Comparison of ENCODE assay signal across 9 cellular contexts in genomic region chr6:30955367-30956042, GRCh38. TPM values are rescaled to one million over a fixed set of nuclear protein-coding genes. Genes with fewer than 3 reads are reported as not detected.
DNase-seq lines count a peak whose midpoint lies in the region; ATAC-seq and TF ChIP-seq lines count a peak whose summit lies in the region.
"Had no signal": no experiment of that assay in that cellular context is flagged by ENCODE, and none has a peak within 500 bp of the region (broad histone marks: within the 10 kb centered on the region; RNA-seq: fewer than 3 reads in every experiment).

No MANE protein-coding gene starts in this region.

- TF ChIP-seq CTCF in heart left ventricle (IDR thresholded peaks at IDR 0.05) = no peak
- no peak for TF ChIP-seq CTCF in prostate gland (IDR thresholded peaks at IDR 0.05)
- TF ChIP-seq CTCF in upper lobe of right lung (IDR thresholded peaks at IDR 0.05) = no peak

- ATAC-seq in HG02852 (IDR thresholded peaks at IDR 0.05; ENCODE audit: unreplicated experiment) (peak; percentile 59), heart left ventricle (peak in 3 of 4 donors; percentile 85 to 95 (median 93)), upper lobe of right lung (peak; percentile 95), GM18861 (IDR thresholded peaks at IDR 0.05; ENCODE audit: unreplicated experiment) (no peak)

- H3K9me3 ChIP-seq in heart left ventricle = no peaks in the 10 kb centered on the region
- H3K9me3 ChIP-seq in prostate gland = no peaks in the 10 kb centered on the region
- H3K9me3 ChIP-seq in upper lobe of right lung = no peaks in the 10 kb centered on the region
- H3K9me3 ChIP-seq: SJSA1 had no signal

- H3K36me3 ChIP-seq in heart left ventricle (no peaks in the 10 kb centered on the region), prostate gland (no peaks in the 10 kb centered on the region), upper lobe of right lung (no peaks in the 10 kb centered on the region)
- H3K36me3 ChIP-seq: SJSA1 had no signal

- H3K4me1 ChIP-seq in heart left ventricle (peaks cover 0 to 15% (median 0%) of the 10 kb centered on the region in 12 donors), prostate gland (replicated peaks) (no peaks in the 10 kb centered on the region), upper lobe of right lung (peaks cover 7% of the 10 kb centered on the region)
- H3K4me1 ChIP-seq: SJSA1 had no signal

- peak overlapping the region in 4 of 12 donors; percentile 31 to 63 (median 38) for H3K27ac ChIP-seq in heart left ventricle
- H3K27ac ChIP-seq in prostate gland = no peak overlapping the region
- H3K27ac ChIP-seq in upper lobe of right lung = peak overlapping the region; percentile 64
- H3K27ac ChIP-seq: SJSA1 had no signal

- H3K4me3 ChIP-seq in heart left ventricle (peak overlapping the region; percentile 15 to 60 (median 51)), prostate gland (peak overlapping the region; percentile 7 to 29), upper lobe of right lung (peak overlapping the region; percentile 39)
- H3K4me3 ChIP-seq: SJSA1 had no signal

- intact Hi-C loops in heart left ventricle (cut with DNase I) = no loop called here
- intact Hi-C loops in prostate gland (cut with DNase I) = no loop called here
- intact Hi-C loops in upper lobe of right lung (cut with DNase I) = no loop called here

- TF ChIP-seq POLR2A in heart left ventricle (IDR thresholded peaks at IDR 0.05) (no peak), prostate gland (IDR thresholded peaks at IDR 0.05) (no peak)

- H3K27me3 ChIP-seq in heart left ventricle (peaks cover 0 to 38% (median 0%) of the 10 kb centered on the region in 9 donors), prostate gland (replicated peaks; ENCODE audit: insufficient read depth) (no peaks in the 10 kb centered on the region), upper lobe of right lung (no peaks in the 10 kb centered on the region)
- H3K27me3 ChIP-seq: SJSA1 had no signal

- DNase-seq in EH (ENCODE audit: low read depth) (peak; percentile 42), RPMI8226 (peak; percentile 64), heart left ventricle (peak; percentile 54 to 81 (median 60)), prostate gland (ENCODE audit: low spot score) (no peak), upper lobe of right lung (peak; percentile 91)
- DNase-seq in activated naive CD4-positive, alpha-beta T cell treated with Interleukin-2 at 50 U/mL for 16 hours = peak; percentile 75

- WGBS in heart left ventricle, 4 donors = 8 to 29% (median 11%) methylated on average over 20 to 46 of the region's 46 CpGs
- WGBS in prostate gland = 8% methylated on average over 46 of the region's 46 CpGs

RNA-seq across cellular contexts. Expression of gene MUCL3, which starts 14.7 kb away (rescaled TPM):
- under 1 TPM in 1 of 9 donors, not detected in 8; 0.11 TPM for total RNA-seq in heart left ventricle
- under 1 TPM in 1 of 2 donors, not detected in 1; 0.03 TPM for polyA plus RNA-seq in heart left ventricle
- not detected for total RNA-seq in prostate gland
- total RNA-seq in upper lobe of right lung = 4.6 TPM
- total RNA-seq: SJSA1 had no signal

RNA-seq across cellular contexts. Expression of gene SFTA2, which starts 23.5 kb away (rescaled TPM):
- total RNA-seq in heart left ventricle = not detected
- not detected for polyA plus RNA-seq in heart left ventricle
- total RNA-seq in prostate gland = not detected
- 369 TPM for total RNA-seq in upper lobe of right lung
- total RNA-seq: SJSA1 had no signal

RNA-seq across cellular contexts. Expression of gene MUC21, which starts 28.0 kb away (rescaled TPM):
- total RNA-seq in heart left ventricle = not detected
- under 1 TPM in 1 of 2 donors, not detected in 1; 0.10 TPM for polyA plus RNA-seq in heart left ventricle
- under 1 TPM in 1 of 2 donors, not detected in 1; 0.28 TPM for total RNA-seq in prostate gland
- 1.1 TPM for total RNA-seq in upper lobe of right lung
- total RNA-seq: SJSA1 had no signal

RNA-seq across cellular contexts. Expression of gene VARS2, which starts 41.5 kb away (rescaled TPM):
- total RNA-seq in heart left ventricle (10 to 100 TPM; 10.7 to 28.5 (median 18.8) TPM), prostate gland (10 to 100 TPM; 15.8 to 27.0 TPM), upper lobe of right lung (28.7 TPM)
- polyA plus RNA-seq in heart left ventricle = 10 to 100 TPM; 12.1 to 19.7 TPM

RNA-seq across cellular contexts. Expression of gene GTF2H4, which starts 47.5 kb away (rescaled TPM):
- total RNA-seq in heart left ventricle (10 to 100 TPM in 7 of 9 donors, 1 to 10 TPM in 2; 4.2 to 19.9 (median 14.5) TPM), prostate gland (10 to 100 TPM; 19.0 to 26.2 TPM), upper lobe of right lung (44.6 TPM)
- polyA plus RNA-seq in heart left ventricle = 10 to 100 TPM; 14.7 to 22.4 TPM

Comparison
In these comparisons a context has a peak if more than half of its experiments do, and no peak if none do; other contexts are left out.
1. RNA of gene SFTA2, which starts 23.5 kb away (total RNA-seq): 369 TPM in upper lobe of right lung (single experiment); not detected in heart left ventricle and not detected in prostate gland; every median in the first group is over 100 times any median in the second.
2. Peak in every context shown above with its lines, with median percentiles within 50 percentile points of each other: H3K4me3 ChIP-seq.